ENCODE assay signal across 9 cellular contexts in the genomic region with DNA sequence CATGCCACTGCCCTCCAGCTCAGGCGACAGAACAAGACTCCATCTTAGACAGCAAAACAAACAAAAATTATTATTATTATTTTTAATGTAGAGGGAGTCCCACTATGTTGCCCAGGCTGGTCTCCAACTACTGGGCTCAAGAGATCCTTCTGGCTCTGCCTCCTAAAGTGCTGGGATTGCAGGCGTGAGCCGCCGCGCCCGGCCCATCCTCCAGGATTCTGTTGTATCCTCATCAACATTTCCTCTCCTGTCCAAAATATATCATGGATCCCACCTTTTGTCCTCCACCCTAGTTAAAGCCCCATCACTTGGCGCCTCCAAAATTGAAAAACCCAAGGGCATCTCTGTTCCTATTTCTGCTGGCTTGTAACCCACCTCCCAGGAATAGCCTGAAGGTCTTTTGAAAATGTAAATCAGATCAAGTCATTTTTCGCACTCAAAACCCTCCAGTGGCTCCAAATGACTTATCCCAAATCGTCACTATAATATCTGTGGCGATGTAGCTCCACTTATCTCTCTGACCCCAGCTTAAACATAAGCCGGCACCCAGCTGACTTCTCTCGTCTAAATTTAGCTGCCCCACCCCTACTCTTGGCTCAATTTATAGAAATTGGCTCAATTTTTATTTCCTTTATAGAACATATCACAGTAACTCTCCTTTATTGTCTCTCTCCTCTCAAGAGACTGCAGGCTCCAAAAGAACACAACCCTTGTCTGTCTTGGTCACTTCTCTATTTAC. TPM values are rescaled to one million over a fixed set of nuclear protein-coding genes. Genes with fewer than 3 reads are reported as not detected.
A peak's percentile ranks its signal among the peaks of the same experiment; 100 is the strongest.
DNase-seq lines count a peak whose midpoint lies in the region; ATAC-seq and TF ChIP-seq lines count a peak whose summit lies in the region.
"Had no signal": no experiment of that assay in that cellular context is flagged by ENCODE, and none has a peak within 500 bp of the region (broad histone marks: within the 10 kb centered on the region; RNA-seq: fewer than 3 reads in every experiment).

No MANE protein-coding gene starts in this region.

- TF ChIP-seq CTCF in activated CD8-positive, alpha-beta T cell treated with anti-CD3 and anti-CD28 coated beads for 36 hours (IDR thresholded peaks at IDR 0.05): no peak
- TF ChIP-seq CTCF in VCaP (conservative IDR thresholded peaks at IDR 0.05): no peak

- peaks cover 6% of the 10 kb centered on the region for H3K27me3 Mint-ChIP-seq in activated CD8-positive, alpha-beta T cell treated with anti-CD3 and anti-CD28 coated beads for 36 hours
- H3K27me3 Mint-ChIP-seq in activated CD8-positive, alpha-beta T cell treated with anti-CD3 and anti-CD28 coated beads, Interleukin-2, amount 10 ng/mL, durations not matched to agents 7 days and 5 days (ENCODE audit: low read depth): peaks cover 9% of the 10 kb centered on the region

- POLR2A ChIA-PET in activated CD8-positive, alpha-beta T cell treated with anti-CD3 and anti-CD28 coated beads for 36 hours (lab: Charles Lee): interaction anchor here (0.8 to 2.0 kb wide), 3 partner anchors 17 to 233 kb away, joined by 3 to 7 read pairs (median 3); partner anchors contain the start of genes ZNF579 and ZNF865
- POLR2A ChIA-PET in activated CD8-positive, alpha-beta T cell treated with anti-CD3 and anti-CD28 coated beads, Interleukin-2, amount 10 ng/mL, durations not matched to agents 7 days and 5 days (lab: Charles Lee): interaction anchor here (1.6 to 2.8 kb wide), 2 partner anchors 17 to 24 kb away, joined by 10 to 27 read pairs; partner anchors contain the start of genes FIZ1 and ZNF865

- CTCF ChIA-PET in activated CD8-positive, alpha-beta T cell treated with anti-CD3 and anti-CD28 coated beads for 36 hours (lab: Charles Lee): interaction anchor here (1.6 to 3.1 kb wide), 3 partner anchors 10 to 119 kb away, joined by 9 to 20 read pairs (median 11); partner anchors contain the start of gene ZNF865
- CTCF ChIA-PET in activated CD8-positive, alpha-beta T cell treated with anti-CD3 and anti-CD28 coated beads, Interleukin-2, amount 10 ng/mL, durations not matched to agents 7 days and 5 days (lab: Charles Lee): interaction anchor here (0.9 to 7.1 kb wide), 6 partner anchors 10 to 120 kb away, joined by 3 to 59 read pairs (median 12); partner anchors contain the start of gene ZNF865

- no peak for ATAC-seq in activated CD8-positive, alpha-beta T cell treated with anti-CD3 and anti-CD28 coated beads for 36 hours
- ATAC-seq in activated CD8-positive, alpha-beta T cell treated with anti-CD3 and anti-CD28 coated beads, Interleukin-2, amount 10 ng/mL, durations not matched to agents 7 days and 5 days: no peak
- ATAC-seq in stimulated activated effector memory CD8-positive, alpha-beta T cell treated with anti-CD3 and anti-CD28 coated beads, Interleukin-12 subunit alpha, Interleukin-12 subunit beta, amount 100 ng/mL, for 72 hours: no peak
- no peak for ATAC-seq in GM18870 (IDR thresholded peaks at IDR 0.05; ENCODE audit: unreplicated experiment)

- peak overlapping the region; percentile 80 for H3K27ac ChIP-seq in VCaP

- H3K4me1 Mint-ChIP-seq in activated CD8-positive, alpha-beta T cell treated with anti-CD3 and anti-CD28 coated beads for 36 hours (ENCODE audit: low read depth): peaks cover 56% of the 10 kb centered on the region
- H3K4me1 Mint-ChIP-seq in activated CD8-positive, alpha-beta T cell treated with anti-CD3 and anti-CD28 coated beads, Interleukin-2, amount 10 ng/mL, durations not matched to agents 7 days and 5 days (ENCODE audit: low read depth): peaks cover 60% of the 10 kb centered on the region
- peaks cover 33% of the 10 kb centered on the region for H3K4me1 Mint-ChIP-seq in stimulated activated effector memory CD8-positive, alpha-beta T cell treated with anti-CD3 and anti-CD28 coated beads, Interleukin-12 subunit alpha, Interleukin-12 subunit beta, amount 100 ng/mL, for 72 hours

- H3K27ac Mint-ChIP-seq in activated CD8-positive, alpha-beta T cell treated with anti-CD3 and anti-CD28 coated beads for 36 hours: no peak overlapping the region
- H3K27ac Mint-ChIP-seq in activated CD8-positive, alpha-beta T cell treated with anti-CD3 and anti-CD28 coated beads, Interleukin-2, amount 10 ng/mL, durations not matched to agents 7 days and 5 days: no peak overlapping the region
- no peak overlapping the region for H3K27ac Mint-ChIP-seq in stimulated activated effector memory CD8-positive, alpha-beta T cell treated with anti-CD3 and anti-CD28 coated beads, Interleukin-12 subunit alpha, Interleukin-12 subunit beta, amount 100 ng/mL, for 72 hours

- no peaks in the 10 kb centered on the region for H3K9me3 Mint-ChIP-seq in activated CD8-positive, alpha-beta T cell treated with anti-CD3 and anti-CD28 coated beads for 36 hours
- peaks cover 4% of the 10 kb centered on the region for H3K9me3 Mint-ChIP-seq in activated CD8-positive, alpha-beta T cell treated with anti-CD3 and anti-CD28 coated beads, Interleukin-2, amount 10 ng/mL, durations not matched to agents 7 days and 5 days (ENCODE audit: insufficient read depth)
- H3K9me3 Mint-ChIP-seq in stimulated activated effector memory CD8-positive, alpha-beta T cell treated with anti-CD3 and anti-CD28 coated beads, Interleukin-12 subunit alpha, Interleukin-12 subunit beta, amount 100 ng/mL, for 72 hours: no peaks in the 10 kb centered on the region

- no peak for DNase-seq in activated CD8-positive, alpha-beta T cell treated with anti-CD3 and anti-CD28 coated beads for 36 hours
- DNase-seq in activated CD8-positive, alpha-beta T cell treated with anti-CD3 and anti-CD28 coated beads, Interleukin-2, amount 10 ng/mL, durations not matched to agents 7 days and 5 days: no peak
- no peak for DNase-seq in stimulated activated effector memory CD8-positive, alpha-beta T cell treated with anti-CD3 and anti-CD28 coated beads, Interleukin-12 subunit alpha, Interleukin-12 subunit beta, amount 100 ng/mL, for 72 hours (ENCODE audit: low spot score in 2 of 2)
- DNase-seq in activated CD4-positive, CD25-positive, alpha-beta regulatory T cell treated with anti-CD3 and anti-CD28 coated beads, Interleukin-2, amount 50 U/mL, for 72 hours: no peak
- DNase-seq in COR-L47 (lab: John Stamatoyannopoulos, UW): no peak
- DNase-seq: MV-4-11 had no signal

- peak overlapping the region; percentile 82 for H3K4me3 Mint-ChIP-seq in activated CD8-positive, alpha-beta T cell treated with anti-CD3 and anti-CD28 coated beads for 36 hours
- H3K4me3 Mint-ChIP-seq in activated CD8-positive, alpha-beta T cell treated with anti-CD3 and anti-CD28 coated beads, Interleukin-2, amount 10 ng/mL, durations not matched to agents 7 days and 5 days: no peak overlapping the region
- peak overlapping the region; percentile 76 for H3K4me3 Mint-ChIP-seq in stimulated activated effector memory CD8-positive, alpha-beta T cell treated with anti-CD3 and anti-CD28 coated beads, Interleukin-12 subunit alpha, Interleukin-12 subunit beta, amount 100 ng/mL, for 72 hours

- H3K36me3 Mint-ChIP-seq in activated CD8-positive, alpha-beta T cell treated with anti-CD3 and anti-CD28 coated beads for 36 hours (ENCODE audit: low read depth): peaks cover 18% of the 10 kb centered on the region
- peaks cover 22% of the 10 kb centered on the region for H3K36me3 Mint-ChIP-seq in activated CD8-positive, alpha-beta T cell treated with anti-CD3 and anti-CD28 coated beads, Interleukin-2, amount 10 ng/mL, durations not matched to agents 7 days and 5 days (ENCODE audit: low read depth)
- peaks cover 49% of the 10 kb centered on the region for H3K36me3 Mint-ChIP-seq in stimulated activated effector memory CD8-positive, alpha-beta T cell treated with anti-CD3 and anti-CD28 coated beads, Interleukin-12 subunit alpha, Interleukin-12 subunit beta, amount 100 ng/mL, for 72 hours

- peak overlapping the region; percentile 21 for H3K4me3 ChIP-seq in iPS-11a (ENCODE audit: low read depth, low read length)

- intact Hi-C loops in activated CD8-positive, alpha-beta T cell treated with anti-CD3 and anti-CD28 coated beads for 36 hours (cut with micrococcal nuclease): no loop called here

RNA-seq across cellular contexts. Expression of gene ZNF784, which starts 1.1 kb away (rescaled TPM):
- 1 to 10 TPM; 3.6 to 3.7 TPM for total RNA-seq in activated CD8-positive, alpha-beta T cell treated with anti-CD3 and anti-CD28 coated beads for 36 hours
- total RNA-seq in activated CD8-positive, alpha-beta T cell treated with anti-CD3 and anti-CD28 coated beads, Interleukin-2, amount 10 ng/mL, durations not matched to agents 7 days and 5 days: 1 to 10 TPM; 5.2 to 5.3 TPM

RNA-seq across cellular contexts. Expression of gene ZNF580, which starts 17.5 kb away (rescaled TPM):
- 10 to 100 TPM; 24.8 to 26.2 TPM for total RNA-seq in activated CD8-positive, alpha-beta T cell treated with anti-CD3 and anti-CD28 coated beads for 36 hours
- total RNA-seq in activated CD8-positive, alpha-beta T cell treated with anti-CD3 and anti-CD28 coated beads, Interleukin-2, amount 10 ng/mL, durations not matched to agents 7 days and 5 days: 10 to 100 TPM; 30.2 to 32.1 TPM

RNA-seq across cellular contexts. Expression of gene ZNF865, which starts 17.9 kb away (rescaled TPM):
- total RNA-seq in activated CD8-positive, alpha-beta T cell treated with anti-CD3 and anti-CD28 coated beads for 36 hours: 10 to 100 TPM; 10.6 to 11.7 TPM
- total RNA-seq in activated CD8-positive, alpha-beta T cell treated with anti-CD3 and anti-CD28 coated beads, Interleukin-2, amount 10 ng/mL, durations not matched to agents 7 days and 5 days: 10 to 100 TPM; 14.8 to 15.8 TPM

RNA-seq across cellular contexts. Expression of gene ZNF581, which starts 20.1 kb away (rescaled TPM):
- total RNA-seq in activated CD8-positive, alpha-beta T cell treated with anti-CD3 and anti-CD28 coated beads for 36 hours: 10 to 100 TPM; 30.4 to 34.5 TPM
- 10 to 100 TPM; 22.7 to 24.4 TPM for total RNA-seq in activated CD8-positive, alpha-beta T cell treated with anti-CD3 and anti-CD28 coated beads, Interleukin-2, amount 10 ng/mL, durations not matched to agents 7 days and 5 days

RNA-seq across cellular contexts. Expression of gene ZNF524, which starts 23.2 kb away (rescaled TPM):
- total RNA-seq in activated CD8-positive, alpha-beta T cell treated with anti-CD3 and anti-CD28 coated beads for 36 hours: 10 to 100 TPM; 11.0 to 12.3 TPM
- 10 to 100 TPM; 21.9 to 25.2 TPM for total RNA-seq in activated CD8-positive, alpha-beta T cell treated with anti-CD3 and anti-CD28 coated beads, Interleukin-2, amount 10 ng/mL, durations not matched to agents 7 days and 5 days
